Comparison of ENCODE assay signal across 13 cellular contexts in genomic region chr5:21807953-21808352, GRCh38.
A peak's percentile ranks its signal among the peaks of the same experiment; 100 is the strongest.
DNase-seq lines count a peak whose midpoint lies in the region; ATAC-seq and TF ChIP-seq lines count a peak whose summit lies in the region.
"Had no signal": no experiment of that assay in that cellular context is flagged by ENCODE, and none has a peak within 500 bp of the region (broad histone marks: within the 10 kb centered on the region; RNA-seq: fewer than 3 reads in every experiment).

No MANE protein-coding gene starts in this region.

- TF ChIP-seq POLR2A in erythroblast (IDR thresholded peaks at IDR 0.05; ENCODE audit: low read length), result no peak

- no peak for TF ChIP-seq CTCF in upper lobe of right lung (IDR thresholded peaks at IDR 0.05)

- H3K27me3 ChIP-seq in MG63 (no peaks in the 10 kb centered on the region), upper lobe of right lung (no peaks in the 10 kb centered on the region)
- H3K27me3 ChIP-seq: vagina had no signal

- no peaks in the 10 kb centered on the region for H3K36me3 ChIP-seq in MG63
- no peaks in the 10 kb centered on the region for H3K36me3 ChIP-seq in upper lobe of right lung
- H3K36me3 ChIP-seq: vagina had no signal

- intact Hi-C loops in upper lobe of right lung (cut with DNase I), result no loop called here

- no peak overlapping the region for H3K27ac ChIP-seq in upper lobe of right lung
- H3K27ac ChIP-seq: vagina had no signal

- no peak overlapping the region for H3K4me3 ChIP-seq in MG63
- H3K4me3 ChIP-seq in upper lobe of right lung, result no peak overlapping the region
- H3K4me3 ChIP-seq: vagina had no signal

- H3K4me1 ChIP-seq in upper lobe of right lung, result no peaks in the 10 kb centered on the region
- H3K4me1 ChIP-seq: vagina had no signal

- DNase-seq in NOMO-1 treated with DMSO at 0.1 percent for 48 hours (lab: John Stamatoyannopoulos, UW; ENCODE audit: unreplicated experiment) (peak; percentile 62), NOMO-1 treated with dmso at 0.1 percent for 144 hours (lab: John Stamatoyannopoulos, UW; ENCODE audit: unreplicated experiment) (no peak), MG63 (peak; percentile 26), astrocyte of the hippocampus (ENCODE audit: low read depth, low spot score) (peak; percentile 16), upper lobe of right lung (no peak), DMS 273 treated with DMSO at 0.1 percent for 48 hours (lab: John Stamatoyannopoulos, UW) (no peak), erythroblast (lab: John Stamatoyannopoulos, UW) (no peak), NCI-H1048 (lab: John Stamatoyannopoulos, UW) (no peak)
- DNase-seq: activated CD4-positive, alpha-beta T cell treated with anti-CD3 and anti-CD28 coated beads, Interleukin-2, amount 50 U/mL, for 4 hours; caudate nucleus; NCI-H1092 treated with DMSO at 0.1 percent for 48 hours had no signal

- ATAC-seq in upper lobe of right lung, result peak; percentile 69
- ATAC-seq: stimulated activated effector memory CD8-positive, alpha-beta T cell treated with anti-CD3 and anti-CD28 coated beads, Interleukin-12 subunit alpha, Interleukin-12 subunit beta, amount 100 ng/mL, for 72 hours had no signal

- H3K9me3 ChIP-seq in MG63 (no peaks in the 10 kb centered on the region), upper lobe of right lung (no peaks in the 10 kb centered on the region)
- H3K9me3 ChIP-seq: vagina had no signal

Comparison
In these comparisons a context has a peak if more than half of its experiments do, and no peak if none do; other contexts are left out.
1. DNase-seq: peak in NOMO-1 treated with DMSO at 0.1 percent for 48 hours (single experiment), MG63 (single experiment) and astrocyte of the hippocampus (single experiment); none in NOMO-1 treated with dmso at 0.1 percent for 144 hours (single experiment), upper lobe of right lung (single experiment), DMS 273 treated with DMSO at 0.1 percent for 48 hours (single experiment), erythroblast (0 of 2) and NCI-H1048 (single experiment).